Comparison of ENCODE assay signal across 8 cellular contexts in the genomic region with DNA sequence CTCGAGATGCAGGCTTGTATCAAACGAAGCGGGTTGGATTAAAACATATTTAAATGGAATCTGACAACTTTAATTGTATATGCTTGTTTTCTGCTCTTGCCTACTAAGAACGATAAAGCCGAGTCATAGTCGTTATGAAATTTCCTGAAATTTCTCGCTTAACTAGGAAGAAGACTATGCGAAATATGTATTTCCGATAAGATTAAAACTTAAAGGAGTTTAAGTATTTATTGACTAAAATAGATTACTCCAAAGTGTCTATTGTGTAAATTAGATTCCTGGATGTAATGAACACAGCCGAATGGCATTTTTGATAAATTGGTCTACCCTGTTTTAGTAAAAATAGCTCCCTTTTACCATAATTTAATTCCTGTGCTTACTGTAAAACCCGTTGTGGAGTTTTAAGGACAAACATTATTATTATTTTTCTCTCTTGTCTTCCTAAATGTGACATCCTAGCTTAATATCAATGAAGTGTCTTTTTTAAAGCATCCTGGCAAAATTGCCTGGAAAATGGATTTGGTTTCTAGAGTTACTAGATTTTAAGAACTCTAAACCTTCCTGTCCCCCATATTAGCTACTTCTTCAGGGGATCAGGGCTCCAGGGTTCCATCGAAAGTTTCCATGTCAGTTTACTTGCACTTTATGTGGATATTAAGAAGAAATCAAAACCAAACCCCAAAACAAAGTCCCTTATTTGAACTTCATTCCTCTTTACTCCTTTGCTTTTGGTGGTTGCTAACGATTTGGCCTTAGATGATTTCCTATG. TPM values are rescaled to one million over a fixed set of nuclear protein-coding genes. Genes with fewer than 3 reads are reported as not detected.
DNase-seq lines count a peak whose midpoint lies in the region; ATAC-seq and TF ChIP-seq lines count a peak whose summit lies in the region.

No MANE protein-coding gene starts in this region.

- peaks cover 7% of the 10 kb centered on the region for H3K36me3 Mint-ChIP-seq in central memory CD8-positive, alpha-beta T cell (ENCODE audit: insufficient read depth)

- POLR2A ChIA-PET in AG04450 (lab: Yijun Ruan, JAX) = no interaction called here

- H3K9me3 ChIP-seq in AG04450 (ENCODE audit: control insufficient read depth, insufficient read depth, low read length) (no peaks in the 10 kb centered on the region; the same call in 1 of the 2 replicates), HUES6 (ENCODE audit: control insufficient read depth, insufficient read depth, low read depth, low read length) (no peaks in the 10 kb centered on the region), muscle layer of duodenum (ENCODE audit: control insufficient read depth in 1 of 2, low read length in 2 of 2) (no peaks in the 10 kb centered on the region)

- H3K4me1 Mint-ChIP-seq in central memory CD8-positive, alpha-beta T cell = peaks cover 21% of the 10 kb centered on the region

- H3K36me3 ChIP-seq in HUES6 (ENCODE audit: control insufficient read depth, insufficient read depth, low read length) (no peaks in the 10 kb centered on the region), muscle layer of duodenum (ENCODE audit: control insufficient read depth in 1 of 2, insufficient read depth in 2 of 2, low read length in 2 of 2) (no peaks in the 10 kb centered on the region)

- H3K9ac ChIP-seq in HUES6 (ENCODE audit: low read length) = peak overlapping the region; percentile 81

- H3K27ac ChIP-seq in AG04450 (ENCODE audit: low read depth, low read length) = no peak overlapping the region
- H3K27ac ChIP-seq in HUES6 (ENCODE audit: low read depth, low read length) = no peak overlapping the region
- peak overlapping the region; percentile 29 for H3K27ac ChIP-seq in muscle layer of duodenum (ENCODE audit: low read length)

- peak overlapping the region; percentile 68 for H3K4me3 Mint-ChIP-seq in central memory CD8-positive, alpha-beta T cell

- no peaks in the 10 kb centered on the region for H3K27me3 ChIP-seq in AG04450 (ENCODE audit: control insufficient read depth, insufficient read depth, low read length)
- peaks cover 11% of the 10 kb centered on the region for H3K27me3 ChIP-seq in HUES6 (ENCODE audit: control insufficient read depth, insufficient read depth, low read length)
- H3K27me3 ChIP-seq in muscle layer of duodenum (ENCODE audit: low read depth, low read length) = no peaks in the 10 kb centered on the region

- peaks cover 58% of the 10 kb centered on the region for H3K4me1 ChIP-seq in HUES6 (ENCODE audit: control insufficient read depth, insufficient read depth, low read length)
- peaks cover 5 to 8% of the 10 kb centered on the region in 2 donors for H3K4me1 ChIP-seq in muscle layer of duodenum (ENCODE audit: control insufficient read depth in 1 of 2, insufficient read depth in 2 of 2, low read length in 2 of 2)

- CTCF ChIA-PET in AG04450 (lab: Charles Lee) = interaction anchor here (0.8 kb wide), 1 partner anchor 419 kb away, joined by 3 read pairs; no protein-coding TSS in a partner anchor

- peak overlapping the region; percentile 65 for H3K4me3 ChIP-seq in AG04450 (ENCODE audit: low read depth, low read length)
- H3K4me3 ChIP-seq in HUES6 (ENCODE audit: low read depth, low read length) = peak overlapping the region; percentile 72
- peak overlapping the region; percentile 63 to 89 for H3K4me3 ChIP-seq in muscle layer of duodenum (ENCODE audit: low read depth in 1 of 2, low read length in 2 of 2)

- no peak for ATAC-seq in central memory CD8-positive, alpha-beta T cell (replicated peaks; ENCODE audit: extremely low read depth, poor library complexity, severe bottlenecking)
- ATAC-seq in GM18519 (IDR thresholded peaks at IDR 0.05; ENCODE audit: low FRiP score, unreplicated experiment) = no peak
- no peak for ATAC-seq in HG02840 (IDR thresholded peaks at IDR 0.05; ENCODE audit: low FRiP score, unreplicated experiment)

- no peaks in the 10 kb centered on the region for H3K9me3 Mint-ChIP-seq in central memory CD8-positive, alpha-beta T cell

- TF ChIP-seq CTCF in AG04450 (IDR thresholded peaks at IDR 0.05; ENCODE audit: low read depth, low read length) = no peak

- no peaks in the 10 kb centered on the region for H3K27me3 Mint-ChIP-seq in central memory CD8-positive, alpha-beta T cell

- DNase-seq in AG04450 (ENCODE audit: low read depth, low spot score) (no peak), NCI-H2196 (lab: John Stamatoyannopoulos, UW; ENCODE audit: unreplicated experiment) (no peak)
- no peak for DNase-seq in central memory CD8-positive, alpha-beta T cell (ENCODE audit: low spot score in 2 of 2)
- DNase-seq in activated naive CD4-positive, alpha-beta T cell (lab: John Stamatoyannopoulos, UW) = no peak

- H3K27ac Mint-ChIP-seq in central memory CD8-positive, alpha-beta T cell (ENCODE audit: low read depth) = peak overlapping the region; percentile 55

RNA-seq across cellular contexts. Expression of gene CUX1, which starts 0.7 kb away (rescaled TPM):
- 29.7 and 33.8 TPM in 2 replicates for polyA plus RNA-seq in AG04450 (2011; rRNA removed)
- polyA minus RNA-seq in AG04450 (2011; rRNA and poly(A)+ RNA removed) = 27.6 and 29.0 TPM in 2 replicates
